ENCODE assay signal across 20 cellular contexts in the genomic region with DNA sequence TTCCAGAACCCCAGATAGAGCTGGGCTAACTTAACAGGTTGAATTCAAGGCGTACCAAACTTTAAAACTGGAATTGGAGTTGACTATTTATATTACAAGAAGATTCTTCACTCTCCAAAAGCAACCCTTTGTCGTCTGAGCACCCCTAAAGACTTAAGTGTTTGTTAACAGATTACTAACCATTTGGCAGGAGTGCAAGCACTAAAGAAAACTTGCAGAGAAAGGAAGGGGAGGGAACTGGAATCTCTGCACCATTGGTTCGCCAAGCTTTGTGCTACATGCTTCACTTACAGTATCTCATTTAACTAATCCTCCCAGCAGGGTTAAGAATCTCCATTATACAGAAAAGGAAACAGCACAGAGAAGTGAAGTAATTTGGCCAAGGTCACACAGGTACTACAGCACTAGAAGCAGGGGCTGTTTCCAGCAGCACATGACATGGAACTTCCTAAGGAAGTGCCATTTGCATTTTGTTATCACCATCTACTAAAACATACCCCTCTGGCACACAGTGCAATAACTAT.
"Had no signal": no experiment of that assay in that cellular context is flagged by ENCODE, and none has a peak within 500 bp of the region (broad histone marks: within the 10 kb centered on the region; RNA-seq: fewer than 3 reads in every experiment).

No MANE protein-coding gene starts in this region.

- H3K4me1 ChIP-seq: foreskin keratinocyte, psoas muscle had no signal

- H3K36me3 ChIP-seq: ovary had no signal

- ATAC-seq: activated CD8-positive, alpha-beta T cell treated with anti-CD3 and anti-CD28 coated beads for 36 hours; activated T-helper 17 cell treated with anti-CD3 and anti-CD28 coated beads, Interleukin-2, amount 50 U/mL, for 72 hours; foreskin keratinocyte; mucosa of descending colon; naive thymus-derived CD4-positive, alpha-beta T cell; psoas muscle; right cardiac atrium had no signal

- H3K9me3 ChIP-seq: mucosa of descending colon, ovary, psoas muscle had no signal

- DNase-seq: activated CD4-positive, alpha-beta T cell treated with anti-CD3 and anti-CD28 coated beads, Interleukin-2, amount 10 ng/mL, durations not matched to agents 24 days and 14 days; activated CD8-positive, alpha-beta T cell treated with anti-CD3 and anti-CD28 coated beads for 36 hours; activated naive CD4-positive, alpha-beta T cell; activated naive CD8-positive, alpha-beta T cell treated with anti-CD3 and anti-CD28 coated beads, Interleukin-2, amount 10 ng/mL, durations not matched to agents 7 days and 5 days; activated T-cell treated with anti-CD3 and anti-CD28 coated beads, Interleukin-2, amount 50 U/mL, for 1 hour; amygdala; caudate nucleus; endodermal cell; foreskin keratinocyte; head of caudate nucleus; kidney glomerular epithelial cell; mucosa of descending colon; naive thymus-derived CD4-positive, alpha-beta T cell; ovary; psoas muscle; right cardiac atrium; T-helper 1 cell; T-helper 9 cell had no signal

- H3K27ac ChIP-seq: foreskin keratinocyte, ovary, psoas muscle, skin epidermis had no signal

- H3K27me3 ChIP-seq: foreskin keratinocyte, ovary had no signal

- H3K4me3 ChIP-seq: mucosa of descending colon, ovary, psoas muscle, skin epidermis had no signal
